9 cellular contexts compared by ENCODE assay signal in the genomic region with DNA sequence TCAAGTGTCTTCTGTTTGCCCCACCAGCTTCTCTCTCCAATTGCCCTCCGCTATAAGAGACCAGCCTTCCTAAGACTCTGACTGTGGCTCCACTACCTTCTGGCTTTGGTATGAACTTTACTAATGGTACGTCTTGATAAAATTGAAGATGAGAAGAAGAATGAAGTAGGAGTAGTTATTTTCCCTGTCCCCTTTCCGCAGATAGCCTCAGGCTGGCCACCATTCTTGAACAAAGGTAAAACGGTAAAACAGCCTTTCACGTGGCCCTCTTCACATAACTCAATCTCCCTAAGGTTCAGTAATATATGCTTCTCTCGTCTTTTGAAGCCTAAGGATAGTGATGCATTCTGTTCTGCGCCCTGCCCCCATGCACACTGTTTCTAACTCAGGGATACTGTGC. TPM values are rescaled to one million over a fixed set of nuclear protein-coding genes. Genes with fewer than 3 reads are reported as not detected.
"Had no signal": no experiment of that assay in that cellular context is flagged by ENCODE, and none has a peak within 500 bp of the region (broad histone marks: within the 10 kb centered on the region; RNA-seq: fewer than 3 reads in every experiment).

No MANE protein-coding gene starts in this region.

- H2AFZ ChIP-seq: GM23338 had no signal

- FAIRE-seq: H1, H54, HTR-8/SVneo had no signal

- H3K4me3 ChIP-seq: GM23338 had no signal

- H3K4me2 ChIP-seq: GM23338 had no signal

- H3K27ac ChIP-seq: HL-60 had no signal

- DNase-seq: H9, HCEC 1CT, KG1 had no signal

- ATAC-seq: GM23338 had no signal

RNA-seq across cellular contexts. Expression of a gene that starts 9.9 kb away (rescaled TPM):
- polyA plus RNA-seq: IgD-negative memory B cell had no signal
